8 cellular contexts compared by ENCODE assay signal in genomic region chr19:49331616-49332055, GRCh38. TPM values are rescaled to one million over a fixed set of nuclear protein-coding genes. Genes with fewer than 3 reads are reported as not detected.
A peak's percentile ranks its signal among the peaks of the same experiment; 100 is the strongest.
DNase-seq lines count a peak whose midpoint lies in the region; ATAC-seq and TF ChIP-seq lines count a peak whose summit lies in the region.

No MANE protein-coding gene starts in this region.

- no peaks in the 10 kb centered on the region for H3K9me3 ChIP-seq in BE2C

- in situ Hi-C loops in astrocyte of the spinal cord (cut with HindIII; ENCODE audit: low sequenced_read_pairs) = no loop called here

- peak; percentile 46 for ATAC-seq in GM19324 (IDR thresholded peaks at IDR 0.05; ENCODE audit: low FRiP score, unreplicated experiment)

- TF ChIP-seq EP300 in Ishikawa (IDR thresholded peaks at IDR 0.05; ENCODE audit: borderline replicate concordance) = no peak

- H3K4me3 ChIP-seq in BE2C (ENCODE audit: low read depth, low read length) (no peak overlapping the region), astrocyte of the spinal cord (ENCODE audit: low read depth, low read length) (no peak overlapping the region), kidney epithelial cell (ENCODE audit: low read depth, low read length) (no peak overlapping the region)

- H3K4me1 ChIP-seq in BE2C = no peaks in the 10 kb centered on the region

- TF ChIP-seq CTCF in BE2C (IDR thresholded peaks at IDR 0.05; ENCODE audit: low read depth, low read length) (no peak), astrocyte of the spinal cord (IDR thresholded peaks at IDR 0.05; ENCODE audit: low read depth, low read length) (no peak), kidney epithelial cell (IDR thresholded peaks at IDR 0.05; ENCODE audit: insufficient read depth, low read length, poor library complexity, severe bottlenecking) (no peak)

- no peak for TF ChIP-seq RAD21 in Ishikawa (IDR thresholded peaks at IDR 0.05; ENCODE audit: low read depth)

- H3K27me3 ChIP-seq in BE2C (no peaks in the 10 kb centered on the region), kidney epithelial cell (ENCODE audit: control insufficient read depth, insufficient read depth, low read length) (no peaks in the 10 kb centered on the region)

- DNase-seq in BE2C (peak; percentile 35), T-helper 1 cell (peak in 4 of 5 donors; percentile 43 to 78 (median 50)), astrocyte of the spinal cord (ENCODE audit: low read depth, low spot score) (peak; percentile 42), kidney epithelial cell (ENCODE audit: low read depth) (peak; percentile 72), DMS153 (lab: John Stamatoyannopoulos, UW) (no peak)
- peak; percentile 56 for DNase-seq in stimulated activated naive CD4-positive, alpha-beta T cell treated with Interleukin-2 at 50 U/mL for 16 hours (lab: John Stamatoyannopoulos, UW)

- H3K36me3 ChIP-seq in BE2C (no peaks in the 10 kb centered on the region), kidney epithelial cell (ENCODE audit: control insufficient read depth, insufficient read depth, low read length) (no peaks in the 10 kb centered on the region)

TF ChIP-seq in Ishikawa, 13 proteins besides CTCF, POLR2A, EP300 and RAD21:
- TF ChIP-seq TAF1 (IDR thresholded peaks at IDR 0.05; ENCODE audit: low read depth) (no peak), USF1 (IDR thresholded peaks at IDR 0.05) (peak; percentile 98), YY1 (IDR thresholded peaks at IDR 0.05; ENCODE audit: low read depth) (peak; percentile 77), NFIC (IDR thresholded peaks at IDR 0.05) (no peak)

RNA-seq across cellular contexts. Expression of gene CD37, which starts 3.6 kb away (rescaled TPM):
- polyA plus RNA-seq in BE2C (2012; ENCODE audit: insufficient read depth, insufficient read length, low read depth) = 1.2 TPM
- 0.07 TPM in 1 of 2 replicates, not detected in the other for total RNA-seq in kidney epithelial cell

RNA-seq across cellular contexts. Expression of gene SLC6A16, which starts 6.6 kb away (rescaled TPM):
- polyA plus RNA-seq in BE2C (2012; ENCODE audit: insufficient read depth, insufficient read length, low read depth) = 0.74 TPM
- total RNA-seq in kidney epithelial cell = 0.17 and 0.75 TPM in 2 replicates

RNA-seq across cellular contexts. Expression of gene TEAD2, which starts 30.6 kb away (rescaled TPM):
- 2.3 TPM for polyA plus RNA-seq in BE2C (2012; ENCODE audit: insufficient read depth, insufficient read length, low read depth)
- 49.7 and 52.6 TPM in 2 replicates for total RNA-seq in kidney epithelial cell

RNA-seq across cellular contexts. Expression of gene DKKL1, which starts 32.0 kb away (rescaled TPM):
- not detected for polyA plus RNA-seq in BE2C (2012; ENCODE audit: insufficient read depth, insufficient read length, low read depth)
- 0.58 TPM in 1 of 2 replicates, not detected in the other for total RNA-seq in kidney epithelial cell

RNA-seq across cellular contexts. Expression of gene KASH5, which starts 56.4 kb away (rescaled TPM):
- polyA plus RNA-seq in BE2C (2012; ENCODE audit: insufficient read depth, insufficient read length, low read depth) = not detected
- total RNA-seq in kidney epithelial cell = 0.07 TPM in 1 of 2 replicates, not detected in the other
